ENCODE assay signal across 28 cellular contexts in the genomic region with DNA sequence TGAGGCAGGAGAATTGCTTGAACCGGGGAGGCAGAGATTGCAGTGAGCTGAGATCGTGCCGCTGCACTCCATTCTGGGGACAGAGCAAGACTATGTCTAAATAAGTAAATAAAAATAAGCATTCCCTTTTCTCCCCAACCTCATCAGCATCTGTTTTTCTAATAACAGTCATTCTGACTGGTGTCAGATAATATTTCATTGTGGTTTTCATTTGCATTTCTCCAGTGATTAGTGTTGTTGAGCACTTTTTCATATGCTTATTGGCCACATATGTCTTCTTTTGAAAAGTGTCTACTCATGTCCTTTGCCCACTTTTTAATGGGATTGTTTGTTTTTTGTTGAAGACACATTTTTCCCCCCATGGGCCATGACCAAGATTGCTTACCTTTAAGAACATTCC.
"Had no signal": no experiment of that assay in that cellular context is flagged by ENCODE, and none has a peak within 500 bp of the region (broad histone marks: within the 10 kb centered on the region; RNA-seq: fewer than 3 reads in every experiment).

No MANE protein-coding gene starts in this region.

- H3K4me3 ChIP-seq: K562, MG63, PC-9, Peyer's patch, SJCRH30 had no signal

- ATAC-seq: HepG2, K562, Right ventricle myocardium inferior, SK-N-SH treated with all-trans-retinoic acid at 6 μM for 48 hours, T-cell had no signal

- H3K27me3 Mint-ChIP-seq: IgD-negative memory B cell, T-cell had no signal

- H3K27ac ChIP-seq: KMS-11, PC-9, Peyer's patch, SJCRH30 had no signal

- H3K4me2 ChIP-seq: KMS-11, PC-9 had no signal

- H3K36me3 ChIP-seq: MG63, Peyer's patch, SJCRH30 had no signal

- H3K27ac Mint-ChIP-seq: IgD-negative memory B cell, T-cell had no signal

- H3K9me3 ChIP-seq: Peyer's patch, SJCRH30 had no signal

- H3K4me1 ChIP-seq: Peyer's patch, SJCRH30 had no signal

- H3K27me3 ChIP-seq: MG63, Peyer's patch, SJCRH30 had no signal

- H3K36me3 Mint-ChIP-seq: IgD-negative memory B cell, T-cell had no signal

- H3K4me1 Mint-ChIP-seq: T-cell had no signal

- H2AFZ ChIP-seq: PC-9 had no signal

- DNase-seq: Kasumi-1, MG63, NCI-H1092, NCI-H1105 treated with DMSO at 0.1 percent for 48 hours, NCI-H1417 treated with DMSO at 0.1 percent for 48 hours, NCI-H146, NCI-H1694 treated with DMSO at 0.1 percent for 48 hours, NCI-H1930, NCI-H2081, NCI-H2171, NCI-H226, NCI-H446, NCI-H510A, NCI-H524 treated with DMSO at 0.1 percent for 48 hours, NCI-H69, NCI-H774, OCI-M1, PC-9, Peyer's patch, SHP77 treated with DMSO at 0.1 percent for 48 hours, SJCRH30, T-cell had no signal

- H3K9ac ChIP-seq: KMS-11 had no signal

- H3K4me3 Mint-ChIP-seq: IgD-negative memory B cell, T-cell had no signal
